In genomic region chr3:15805756-15806266, GRCh38 we compare ENCODE assay signal across 1 cellular context.
TF ChIP-seq lines count a peak whose summit lies in the region.

No MANE protein-coding gene starts in this region.

TF ChIP-seq in GM12878, 131 proteins besides CTCF, POLR2A, EP300 and RAD21 (continued from another document):
- TF ChIP-seq, protein P1, sequence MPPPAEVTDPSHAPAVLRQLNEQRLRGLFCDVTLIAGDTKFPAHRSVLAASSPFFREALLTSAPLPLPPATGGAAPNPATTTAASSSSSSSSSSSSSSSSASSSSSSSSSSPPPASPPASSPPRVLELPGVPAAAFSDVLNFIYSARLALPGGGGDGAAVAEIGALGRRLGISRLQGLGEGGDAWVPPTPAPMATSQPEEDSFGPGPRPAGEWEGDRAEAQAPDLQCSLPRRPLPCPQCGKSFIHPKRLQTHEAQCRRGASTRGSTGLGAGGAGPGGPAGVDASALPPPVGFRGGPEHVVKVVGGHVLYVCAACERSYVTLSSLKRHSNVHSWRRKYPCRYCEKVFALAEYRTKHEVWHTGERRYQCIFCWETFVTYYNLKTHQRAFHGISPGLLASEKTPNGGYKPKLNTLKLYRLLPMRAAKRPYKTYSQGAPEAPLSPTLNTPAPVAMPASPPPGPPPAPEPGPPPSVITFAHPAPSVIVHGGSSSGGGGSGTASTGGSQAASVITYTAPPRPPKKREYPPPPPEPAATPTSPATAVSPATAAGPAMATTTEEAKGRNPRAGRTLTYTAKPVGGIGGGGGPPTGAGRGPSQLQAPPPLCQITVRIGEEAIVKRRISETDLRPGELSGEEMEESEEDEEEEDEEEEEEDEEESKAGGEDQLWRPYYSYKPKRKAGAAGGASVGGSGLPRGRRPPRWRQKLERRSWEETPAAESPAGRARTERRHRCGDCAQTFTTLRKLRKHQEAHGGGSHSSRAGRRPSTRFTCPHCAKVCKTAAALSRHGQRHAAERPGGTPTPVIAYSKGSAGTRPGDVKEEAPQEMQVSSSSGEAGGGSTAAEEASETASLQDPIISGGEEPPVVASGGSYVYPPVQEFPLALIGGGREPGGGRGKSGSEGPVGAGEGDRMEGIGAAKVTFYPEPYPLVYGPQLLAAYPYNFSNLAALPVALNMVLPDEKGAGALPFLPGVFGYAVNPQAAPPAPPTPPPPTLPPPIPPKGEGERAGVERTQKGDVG (CRISPR knock-in tag; IDR thresholded peaks at IDR 0.05), result no peak
- TF ChIP-seq NR2C2 (IDR thresholded peaks at IDR 0.05; ENCODE audit: borderline replicate concordance, control insufficient read depth, insufficient read length, low read depth), result no peak
TF ChIP-seq in GM12878: peak in this region for 54.
